17 cellular contexts compared by ENCODE assay signal in the genomic region with DNA sequence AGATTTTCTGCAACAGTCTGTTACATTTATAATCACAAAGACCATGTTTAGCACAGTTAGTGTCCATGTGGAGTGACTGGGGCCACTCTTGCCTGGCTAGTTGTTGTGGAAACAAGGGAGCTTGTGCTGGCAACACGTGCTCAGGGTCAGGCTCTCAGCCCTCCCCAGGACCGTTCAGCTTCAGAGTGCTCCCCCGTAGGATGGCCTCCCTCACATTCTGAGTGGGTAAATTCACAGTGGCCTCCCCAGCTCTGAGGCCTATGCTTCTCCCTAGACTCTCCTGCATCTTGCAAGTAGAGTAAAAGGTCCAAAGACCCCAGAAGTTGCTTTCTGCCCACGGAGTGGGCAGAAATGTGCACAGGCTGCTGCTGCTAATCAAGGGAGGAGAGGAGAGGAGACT.
"Had no signal": no experiment of that assay in that cellular context is flagged by ENCODE, and none has a peak within 500 bp of the region (broad histone marks: within the 10 kb centered on the region; RNA-seq: fewer than 3 reads in every experiment).

No MANE protein-coding gene starts in this region.

- H3K36me3 Mint-ChIP-seq: immature natural killer cell; naive thymus-derived CD4-positive, alpha-beta T cell had no signal

- H3K27me3 ChIP-seq: adrenal gland had no signal

- H3K4me3 ChIP-seq: adrenal gland, psoas muscle had no signal

- ATAC-seq: esophagus mucosa; naive thymus-derived CD4-positive, alpha-beta T cell; psoas muscle; stimulated activated naive CD8-positive, alpha-beta T cell treated with anti-CD3 and anti-CD28 coated beads, Interleukin-15, amount 100 ng/mL, for 72 hours had no signal

- H3K27ac ChIP-seq: adrenal gland, psoas muscle had no signal

- H3K27me3 Mint-ChIP-seq: activated B cell treated with CpG ODN at 0.5 μM for 24 hours; activated CD4-positive, alpha-beta T cell treated with anti-CD3 and anti-CD28 coated beads, Interleukin-2, amount 10 ng/mL, durations not matched to agents 24 days and 14 days; dendritic cell treated with granulocyte-macrophage colony-stimulating factor and Interleukin-4, amounts not matched to agents 40 ng/mL and 50 ng/mL, for 4 days had no signal

- H3K4me1 Mint-ChIP-seq: activated B cell treated with CpG ODN at 0.5 μM for 24 hours; activated CD4-positive, alpha-beta T cell treated with anti-CD3 and anti-CD28 coated beads, Interleukin-2, amount 10 ng/mL, durations not matched to agents 24 days and 14 days; central memory CD8-positive, alpha-beta T cell; immature natural killer cell; naive thymus-derived CD4-positive, alpha-beta T cell; stimulated activated naive CD8-positive, alpha-beta T cell treated with anti-CD3 and anti-CD28 coated beads, Interleukin-15, amount 100 ng/mL, for 72 hours had no signal

- DNase-seq: activated B cell treated with CpG ODN at 0.5 μM for 24 hours; activated naive CD4-positive, alpha-beta T cell treated with anti-CD3 and anti-CD28 coated beads, Interleukin-2, amount 50 U/mL, for 16 hours; glutamatergic neuron; immature natural killer cell; nucleus accumbens; psoas muscle; SHP77 treated with DMSO at 0.1 percent for 48 hours; stimulated activated CD4-positive, alpha-beta T cell treated with anti-CD3 and anti-CD28 coated beads, Interleukin-15, amount 100 ng/mL, for 24 hours; stimulated activated naive CD8-positive, alpha-beta T cell treated with anti-CD3 and anti-CD28 coated beads, Interleukin-15, amount 100 ng/mL, for 72 hours had no signal

- H3K4me1 ChIP-seq: psoas muscle had no signal

- H3K4me3 Mint-ChIP-seq: activated B cell treated with CpG ODN at 0.5 μM for 24 hours; activated CD4-positive, alpha-beta T cell treated with anti-CD3 and anti-CD28 coated beads, Interleukin-2, amount 10 ng/mL, durations not matched to agents 24 days and 14 days; central memory CD8-positive, alpha-beta T cell; dendritic cell treated with granulocyte-macrophage colony-stimulating factor and Interleukin-4, amounts not matched to agents 40 ng/mL and 50 ng/mL, for 4 days; immature natural killer cell; naive thymus-derived CD4-positive, alpha-beta T cell; stimulated activated naive CD8-positive, alpha-beta T cell treated with anti-CD3 and anti-CD28 coated beads, Interleukin-15, amount 100 ng/mL, for 72 hours; T-helper 1 cell treated with Interleukin-12 subunit alpha and Interleukin-12 subunit beta and Interleukin-4 antibody, amounts not matched to agents 30 μg/mL and 1 μg/mL, for 36 hours had no signal

- H3K9me3 ChIP-seq: adrenal gland, psoas muscle had no signal

- H3K9me3 Mint-ChIP-seq: activated CD4-positive, alpha-beta T cell treated with anti-CD3 and anti-CD28 coated beads, Interleukin-2, amount 10 ng/mL, durations not matched to agents 24 days and 14 days; activated T-helper 2 cell treated with anti-CD3 and anti-CD28 coated beads, Interferon-gamma antibody, Interleukin-2, Interleukin-4, amounts not matched to agents 10 μg/mL and 5 μg/mL and 100 μg/mL, durations not matched to agents 14 hours and 24 hours and 36 hours; central memory CD8-positive, alpha-beta T cell; dendritic cell treated with granulocyte-macrophage colony-stimulating factor and Interleukin-4, amounts not matched to agents 40 ng/mL and 50 ng/mL, for 4 days; immature natural killer cell; stimulated activated naive CD8-positive, alpha-beta T cell treated with anti-CD3 and anti-CD28 coated beads, Interleukin-15, amount 100 ng/mL, for 72 hours; T-helper 1 cell treated with Interleukin-12 subunit alpha and Interleukin-12 subunit beta and Interleukin-4 antibody, amounts not matched to agents 30 μg/mL and 1 μg/mL, for 36 hours had no signal

- H3K27ac Mint-ChIP-seq: activated B cell treated with CpG ODN at 0.5 μM for 24 hours; activated CD4-positive, alpha-beta T cell treated with anti-CD3 and anti-CD28 coated beads, Interleukin-2, amount 10 ng/mL, durations not matched to agents 24 days and 14 days; activated T-helper 2 cell treated with anti-CD3 and anti-CD28 coated beads, Interferon-gamma antibody, Interleukin-2, Interleukin-4, amounts not matched to agents 10 μg/mL and 5 μg/mL and 100 μg/mL, durations not matched to agents 14 hours and 24 hours and 36 hours; dendritic cell treated with granulocyte-macrophage colony-stimulating factor and Interleukin-4, amounts not matched to agents 40 ng/mL and 50 ng/mL, for 4 days; immature natural killer cell; naive thymus-derived CD4-positive, alpha-beta T cell; T-helper 1 cell treated with Interleukin-12 subunit alpha and Interleukin-12 subunit beta and Interleukin-4 antibody, amounts not matched to agents 30 μg/mL and 1 μg/mL, for 36 hours had no signal

- H3K36me3 ChIP-seq: adrenal gland had no signal
